30 cellular contexts compared by ENCODE assay signal in the genomic region with DNA sequence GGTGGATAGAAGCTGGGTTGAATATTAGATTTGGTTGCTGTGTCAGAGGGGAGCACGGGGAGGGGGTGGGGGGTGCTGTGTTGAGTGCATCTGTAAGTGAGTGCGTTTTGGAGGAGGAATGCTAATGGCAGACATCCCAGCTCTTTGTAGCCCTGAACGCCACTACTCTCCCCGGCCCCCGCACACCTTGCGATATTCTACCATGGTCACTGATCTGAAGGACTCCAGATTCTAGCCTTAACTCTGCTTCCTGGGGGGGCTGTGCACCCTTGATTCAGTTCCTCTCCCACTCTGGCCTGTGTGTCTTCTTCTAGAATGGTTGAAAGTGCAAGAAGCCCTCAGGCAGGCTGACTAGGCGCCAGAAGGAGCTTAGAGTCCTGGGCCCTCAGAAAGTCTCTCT. TPM values are rescaled to one million over a fixed set of nuclear protein-coding genes. Genes with fewer than 3 reads are reported as not detected.
"Had no signal": no experiment of that assay in that cellular context is flagged by ENCODE, and none has a peak within 500 bp of the region (broad histone marks: within the 10 kb centered on the region; RNA-seq: fewer than 3 reads in every experiment).

No MANE protein-coding gene starts in this region.

- H3K9me3 ChIP-seq: esophagus muscularis mucosa, gastroesophageal sphincter, heart left ventricle, left lung, ovary, right lobe of liver, testis, tibial artery had no signal

- DNase-seq: dermis blood vessel endothelial cell; effector memory CD4-positive, alpha-beta T cell; foreskin keratinocyte; heart left ventricle; left cardiac atrium; left lung; mammary epithelial cell; mesendoderm; naive thymus-derived CD8-positive, alpha-beta T cell; nephron progenitor cell; occipital lobe; retina; right lobe of liver; stimulated activated CD4-positive, alpha-beta T cell treated with anti-CD3 and anti-CD28 coated beads, Interleukin-4, amount 100 ng/mL, for 4 hours; stimulated activated naive CD8-positive, alpha-beta T cell treated with anti-CD3 and anti-CD28 coated beads, Interleukin-15, Interleukin-2, amounts not matched to agents 100 U/mL and 50 U/mL, for 24 hours; substantia nigra; testis had no signal

- H3K4me3 ChIP-seq: coronary artery, esophagus muscularis mucosa, gastroesophageal sphincter, heart left ventricle, hepatocyte, left lung, ovary, right lobe of liver, testis, tibial artery had no signal

- H3K9me3 Mint-ChIP-seq: naive thymus-derived CD8-positive, alpha-beta T cell; nephron progenitor cell; stimulated activated memory B cell treated with anti-CD40 and anti-IgM and Interleukin-4, amounts not matched to agents 10 μg/mL and 1 μg/mL and 100 μg/mL, for 72 hours; type B pancreatic cell had no signal

- H3K36me3 ChIP-seq: esophagus muscularis mucosa, gastroesophageal sphincter, heart left ventricle, left lung, ovary, right lobe of liver, tibial artery had no signal

- ATAC-seq: foreskin keratinocyte; gastroesophageal sphincter; heart left ventricle; left cardiac atrium; left lung; naive thymus-derived CD8-positive, alpha-beta T cell; right lobe of liver; stimulated activated memory B cell treated with anti-CD40 and anti-IgM and Interleukin-4, amounts not matched to agents 10 μg/mL and 1 μg/mL and 100 μg/mL, for 72 hours; stimulated activated naive CD8-positive, alpha-beta T cell treated with anti-CD3 and anti-CD28 coated beads, Interleukin-15, Interleukin-2, amounts not matched to agents 100 U/mL and 50 U/mL, for 24 hours had no signal

- H3K4me1 Mint-ChIP-seq: stimulated activated memory B cell treated with anti-CD40 and anti-IgM and Interleukin-4, amounts not matched to agents 10 μg/mL and 1 μg/mL and 100 μg/mL, for 72 hours had no signal

- H3K27me3 ChIP-seq: ovary, right lobe of liver, testis had no signal

- H3K27ac Mint-ChIP-seq: naive thymus-derived CD8-positive, alpha-beta T cell; nephron progenitor cell; stimulated activated memory B cell treated with anti-CD40 and anti-IgM and Interleukin-4, amounts not matched to agents 10 μg/mL and 1 μg/mL and 100 μg/mL, for 72 hours; type B pancreatic cell had no signal

- H3K4me1 ChIP-seq: esophagus muscularis mucosa, foreskin keratinocyte, gastroesophageal sphincter, left lung, right lobe of liver, testis, tibial artery had no signal

- H3K36me3 Mint-ChIP-seq: naive thymus-derived CD8-positive, alpha-beta T cell; stimulated activated memory B cell treated with anti-CD40 and anti-IgM and Interleukin-4, amounts not matched to agents 10 μg/mL and 1 μg/mL and 100 μg/mL, for 72 hours; type B pancreatic cell had no signal

- H3K4me3 Mint-ChIP-seq: naive thymus-derived CD8-positive, alpha-beta T cell; nephron progenitor cell; stimulated activated memory B cell treated with anti-CD40 and anti-IgM and Interleukin-4, amounts not matched to agents 10 μg/mL and 1 μg/mL and 100 μg/mL, for 72 hours; type B pancreatic cell had no signal

- H3K27ac ChIP-seq: coronary artery, esophagus muscularis mucosa, foreskin keratinocyte, gastroesophageal sphincter, heart left ventricle, hepatocyte, left lung, ovary, right lobe of liver, testis, tibial artery had no signal

RNA-seq across cellular contexts. Expression of gene GLP1R, which starts 7.1 kb away (rescaled TPM):
- total RNA-seq: dermis blood vessel endothelial cell; endothelial cell of umbilical vein; epithelial cell of proximal tubule; esophagus muscularis mucosa; fibroblast of lung; foreskin keratinocyte; naive thymus-derived CD8-positive, alpha-beta T cell; occipital lobe; ovary; pulmonary artery endothelial cell; right lobe of liver; skeletal muscle tissue had no signal
- polyA plus RNA-seq: endothelial cell of umbilical vein; fibroblast of lung; foreskin keratinocyte; hepatocyte; mammary epithelial cell; naive thymus-derived CD8-positive, alpha-beta T cell had no signal
